In genomic region chr16:49593423-49594040, GRCh38 we compare ENCODE assay signal across 18 cellular contexts.
DNase-seq lines count a peak whose midpoint lies in the region; ATAC-seq, FAIRE-seq and TF ChIP-seq lines count a peak whose summit lies in the region.
"Had no signal": no experiment of that assay in that cellular context is flagged by ENCODE, and none has a peak within 500 bp of the region (broad histone marks: within the 10 kb centered on the region; RNA-seq: fewer than 3 reads in every experiment).

No MANE protein-coding gene starts in this region.

- H3K27ac Mint-ChIP-seq in activated CD4-positive, alpha-beta memory T cell treated with anti-CD3 and anti-CD28 coated beads, Interleukin-2, amount 10 ng/mL, durations not matched to agents 7 days and 5 days, result no peak overlapping the region
- no peak overlapping the region for H3K27ac Mint-ChIP-seq in activated CD4-positive, alpha-beta memory T cell treated with anti-CD3 and anti-CD28 coated beads for 36 hours
- H3K27ac Mint-ChIP-seq: effector memory CD8-positive, alpha-beta T cell had no signal

- intact Hi-C loops in activated CD4-positive, alpha-beta memory T cell treated with anti-CD3 and anti-CD28 coated beads for 36 hours (cut with micrococcal nuclease), result loop anchor here (1.0 to 10.0 kb wide), 3 partner anchors 69 to 185 kb away; no protein-coding TSS in a partner anchor
- intact Hi-C loops in K562 (cut with micrococcal nuclease), result loop anchor here (1.0 kb wide), 1 partner anchor 185 kb away; no protein-coding TSS in a partner anchor

- peak; percentile 14 for DNase-seq in activated CD4-positive, alpha-beta memory T cell treated with anti-CD3 and anti-CD28 coated beads, Interleukin-2, amount 10 ng/mL, durations not matched to agents 7 days and 5 days
- DNase-seq in activated CD4-positive, alpha-beta memory T cell treated with anti-CD3 and anti-CD28 coated beads for 36 hours, result no peak
- DNase-seq in Jurkat, Clone E6-1 (ENCODE audit: low read depth, low spot score), result peak; percentile 17
- DNase-seq in K562 (ENCODE audit: extremely low read depth in 1 of 4, low spot score in 3 of 4), result no peak
- peak; percentile 21 for DNase-seq in retina
- DNase-seq in GM19240 (ENCODE audit: insufficient read length, low spot score), result no peak
- DNase-seq: foreskin melanocyte, left ventricle myocardium inferior, midbrain had no signal

- H3K36me3 Mint-ChIP-seq in activated CD4-positive, alpha-beta memory T cell treated with anti-CD3 and anti-CD28 coated beads, Interleukin-2, amount 10 ng/mL, durations not matched to agents 7 days and 5 days (ENCODE audit: low read depth), result no peaks in the 10 kb centered on the region
- H3K36me3 Mint-ChIP-seq in activated CD4-positive, alpha-beta memory T cell treated with anti-CD3 and anti-CD28 coated beads for 36 hours, result no peaks in the 10 kb centered on the region
- H3K36me3 Mint-ChIP-seq: naive thymus-derived CD8-positive, alpha-beta T cell had no signal

- no peak for TF ChIP-seq POLR2A in K562 (conservative IDR thresholded peaks at IDR 0.05)

- no peak overlapping the region for H3K4me2 ChIP-seq in K562 (ENCODE audit: insufficient read depth, low read length)

- ATAC-seq in K562, result peak; percentile 34; the same call in 1 of the 3 replicates
- ATAC-seq in HG02678 (IDR thresholded peaks at IDR 0.05; ENCODE audit: unreplicated experiment), result no peak
- no peak for ATAC-seq in GM19452 (IDR thresholded peaks at IDR 0.05; ENCODE audit: unreplicated experiment)
- ATAC-seq: body of pancreas had no signal

- in situ Hi-C loops in K562 (cut with MboI), result no loop called here

- 0 out of 2 replicates have a peak, but pooled peaks cover 4% of the 10 kb centered on the region for H4K20me1 ChIP-seq in K562 (replicated peaks; ENCODE audit: control insufficient read depth, insufficient read depth, low read length)

- no peaks in the 10 kb centered on the region for H3K4me1 Mint-ChIP-seq in activated CD4-positive, alpha-beta memory T cell treated with anti-CD3 and anti-CD28 coated beads, Interleukin-2, amount 10 ng/mL, durations not matched to agents 7 days and 5 days
- H3K4me1 Mint-ChIP-seq in activated CD4-positive, alpha-beta memory T cell treated with anti-CD3 and anti-CD28 coated beads for 36 hours (ENCODE audit: low read depth), result no peaks in the 10 kb centered on the region

- TF ChIP-seq CTCF in K562 (IDR thresholded peaks at IDR 0.05 in 2 of 3, conservative IDR thresholded peaks at IDR 0.05 in 1 of 3; ENCODE audit: insufficient read depth in 2 of 3, low read depth in 1 of 3, low read length in 3 of 3), result no peak; a peak in 1 of 6 replicates

- POLR2A ChIA-PET in activated CD4-positive, alpha-beta memory T cell treated with anti-CD3 and anti-CD28 coated beads, Interleukin-2, amount 10 ng/mL, durations not matched to agents 7 days and 5 days (lab: Charles Lee), result no interaction called here
- POLR2A ChIA-PET in activated CD4-positive, alpha-beta memory T cell treated with anti-CD3 and anti-CD28 coated beads for 36 hours (lab: Charles Lee), result no interaction called here
- POLR2A ChIA-PET in K562 (lab: Yijun Ruan, JAX), result no interaction called here

- BruUV-seq in K562 (replicated peaks; lab: Mats Ljungman, UMichigan), result no TSS peak

- no peak overlapping the region for H3K27ac ChIP-seq in K562 (ENCODE audit: extremely low read depth, low read depth, low read length)
- H3K27ac ChIP-seq: body of pancreas, GM23248, left ventricle myocardium inferior, thoracic aorta had no signal

- no peaks in the 10 kb centered on the region for H3K79me2 ChIP-seq in K562 (ENCODE audit: control insufficient read depth, insufficient read depth, low read length)

- peaks cover 18 to 41% of the 10 kb centered on the region in 2 experiments; a peak in 4 of 5 replicates for H3K27me3 ChIP-seq in K562 (ENCODE audit: control insufficient read depth in 2 of 2, insufficient read depth in 2 of 2, low read length in 2 of 2)
- H3K27me3 ChIP-seq: body of pancreas had no signal

- no peaks in the 10 kb centered on the region for H3K9me3 ChIP-seq in K562 (replicated peaks; ENCODE audit: control insufficient read depth, insufficient read depth, low read depth, low read length)
- H3K9me3 ChIP-seq: body of pancreas, left ventricle myocardium inferior, thoracic aorta had no signal

- FAIRE-seq in K562 (lab: Jason Lieb, UNC), result no peak
- FAIRE-seq: D721Med, HTR-8/SVneo had no signal

- H2AFZ ChIP-seq in K562 (ENCODE audit: low read depth, low read length), result no peak overlapping the region
- H2AFZ ChIP-seq: GM23248 had no signal

- no peaks in the 10 kb centered on the region for H3K9me1 ChIP-seq in K562 (ENCODE audit: control insufficient read depth, insufficient read depth, low read length)

- TF ChIP-seq EP300 in K562 (IDR thresholded peaks at IDR 0.05; ENCODE audit: low read length), result no peak

- H3K4me1 ChIP-seq in K562 (replicated peaks in 1 of 2; ENCODE audit: control insufficient read depth in 2 of 2, insufficient read depth in 2 of 2, low read length in 2 of 2), result no peaks in the 10 kb centered on the region
- H3K4me1 ChIP-seq: body of pancreas had no signal

- 0% methylated on average over 8 of the region's 8 CpGs for WGBS in K562 (ENCODE audit: insufficient coverage, low coverage, missing lambda C conversion rate)

- TF ChIP-seq RAD21 in K562 (CRISPR knock-in tag; conservative IDR thresholded peaks at IDR 0.05 in 1 of 2, IDR thresholded peaks at IDR 0.05 in 1 of 2), result no peak

- no peak overlapping the region for H3K9ac ChIP-seq in K562 (ENCODE audit: insufficient read depth in 1 of 2, low read depth in 2 of 2, low read length in 2 of 2)
- H3K9ac ChIP-seq: GM23248 had no signal

- no peak overlapping the region for H3K4me3 Mint-ChIP-seq in activated CD4-positive, alpha-beta memory T cell treated with anti-CD3 and anti-CD28 coated beads, Interleukin-2, amount 10 ng/mL, durations not matched to agents 7 days and 5 days
- H3K4me3 Mint-ChIP-seq in activated CD4-positive, alpha-beta memory T cell treated with anti-CD3 and anti-CD28 coated beads for 36 hours, result no peak overlapping the region
- H3K4me3 Mint-ChIP-seq: effector memory CD8-positive, alpha-beta T cell; naive thymus-derived CD8-positive, alpha-beta T cell had no signal

- no peaks in the 10 kb centered on the region for H3K36me3 ChIP-seq in K562 (ENCODE audit: control insufficient read depth, insufficient read depth, low read length)
- H3K36me3 ChIP-seq: left ventricle myocardium inferior, thoracic aorta had no signal

- CTCF ChIA-PET in activated CD4-positive, alpha-beta memory T cell treated with anti-CD3 and anti-CD28 coated beads, Interleukin-2, amount 10 ng/mL, durations not matched to agents 7 days and 5 days (lab: Charles Lee), result interaction anchor here (1.0 to 1.5 kb wide), 3 partner anchors 10 to 182 kb away, joined by 3 to 6 read pairs (median 3); no protein-coding TSS in a partner anchor
- CTCF ChIA-PET in activated CD4-positive, alpha-beta memory T cell treated with anti-CD3 and anti-CD28 coated beads for 36 hours (lab: Charles Lee), result interaction anchor here (0.9 to 5.1 kb wide), 11 partner anchors 10 to 277 kb away, joined by 3 to 32 read pairs (median 4); no protein-coding TSS in a partner anchor
- CTCF ChIA-PET in K562 (lab: Yijun Ruan, JAX; ENCODE audit: low intra/inter-chr PET ratio), result interaction anchor here (0.6 to 1.6 kb wide), 3 partner anchors 102 to 186 kb away, joined by 3 to 8 read pairs (median 6); no protein-coding TSS in a partner anchor

- H3K4me3 ChIP-seq in Jurkat, Clone E6-1 (ENCODE audit: low read length), result no peak overlapping the region
- H3K4me3 ChIP-seq in K562, result no peak overlapping the region
- H3K4me3 ChIP-seq: body of pancreas, GM23248, left ventricle myocardium inferior, thoracic aorta had no signal

- H3K27me3 Mint-ChIP-seq in activated CD4-positive, alpha-beta memory T cell treated with anti-CD3 and anti-CD28 coated beads, Interleukin-2, amount 10 ng/mL, durations not matched to agents 7 days and 5 days, result peaks cover 8% of the 10 kb centered on the region
- peaks cover 5% of the 10 kb centered on the region for H3K27me3 Mint-ChIP-seq in activated CD4-positive, alpha-beta memory T cell treated with anti-CD3 and anti-CD28 coated beads for 36 hours

- no peaks in the 10 kb centered on the region for H3K9me3 Mint-ChIP-seq in activated CD4-positive, alpha-beta memory T cell treated with anti-CD3 and anti-CD28 coated beads, Interleukin-2, amount 10 ng/mL, durations not matched to agents 7 days and 5 days
- no peaks in the 10 kb centered on the region for H3K9me3 Mint-ChIP-seq in activated CD4-positive, alpha-beta memory T cell treated with anti-CD3 and anti-CD28 coated beads for 36 hours
- H3K9me3 Mint-ChIP-seq: effector memory CD8-positive, alpha-beta T cell; naive thymus-derived CD8-positive, alpha-beta T cell had no signal

TF ChIP-seq in K562, 482 proteins besides CTCF, POLR2A, EP300 and RAD21:
- TF ChIP-seq GATAD2B (IDR thresholded peaks at IDR 0.05; ENCODE audit: borderline replicate concordance) (no peak), MCM7 (IDR thresholded peaks at IDR 0.05) (no peak), GATA2 (CRISPR knock-in tag; IDR thresholded peaks at IDR 0.05) (no peak), SIN3B (IDR thresholded peaks at IDR 0.05; ENCODE audit: low read depth) (no peak), DNMT1 (IDR thresholded peaks at IDR 0.05) (no peak), TCFL5 (CRISPR knock-in tag; conservative IDR thresholded peaks at IDR 0.05) (no peak), KDM5B (IDR thresholded peaks at IDR 0.05; ENCODE audit: insufficient replicate concordance, low read depth, low read length) (no peak), SREBF1 (IDR thresholded peaks at IDR 0.05; ENCODE audit: borderline replicate concordance, low read depth, low read length) (no peak), HDGF (IDR thresholded peaks at IDR 0.05) (no peak), ZNF3 (CRISPR knock-in tag; IDR thresholded peaks at IDR 0.05) (no peak)

Comparison
In these comparisons a context has a peak if more than half of its experiments do, and no peak if none do; other contexts are left out.
1. DNase-seq: peak in activated CD4-positive, alpha-beta memory T cell treated with anti-CD3 and anti-CD28 coated beads, Interleukin-2, amount 10 ng/mL, durations not matched to agents 7 days and 5 days (single experiment), Jurkat, Clone E6-1 (single experiment) and retina (single experiment); none in activated CD4-positive, alpha-beta memory T cell treated with anti-CD3 and anti-CD28 coated beads for 36 hours (single experiment), K562 (0 of 4) and GM19240 (single experiment).